ENCODE assay signal across 27 cellular contexts in genomic region chr2:188202777-188203176, GRCh38.
"Had no signal": no experiment of that assay in that cellular context is flagged by ENCODE, and none has a peak within 500 bp of the region (broad histone marks: within the 10 kb centered on the region; RNA-seq: fewer than 3 reads in every experiment).

No MANE protein-coding gene starts in this region.

- H3K36me3 ChIP-seq: brain microvascular endothelial cell, esophagus muscularis mucosa, gastroesophageal sphincter had no signal

- DNase-seq: activated CD4-positive, alpha-beta memory T cell treated with anti-CD3 and anti-CD28 coated beads, Interleukin-2, amount 10 ng/mL, durations not matched to agents 7 days and 5 days; activated CD4-positive, alpha-beta T cell treated with anti-CD3 and anti-CD28 coated beads for 1 hour; activated CD4-positive, alpha-beta T cell treated with anti-CD3 and anti-CD28 coated beads for 4 hours; activated CD4-positive, alpha-beta T cell treated with anti-CD3 and anti-CD28 coated beads, Interleukin-2, amount 10 ng/mL, durations not matched to agents 7 days and 5 days; activated CD4-positive, alpha-beta T cell treated with anti-CD3 and anti-CD28 coated beads, Interleukin-2, amount 50 U/mL, for 4 hours; activated CD8-positive, alpha-beta memory T cell treated with anti-CD3 and anti-CD28 coated beads for 24 hours; activated effector memory CD4-positive, alpha-beta T cell treated with Interleukin-2 at 50 U/mL for 16 hours; activated gamma-delta T cell treated with Interleukin-2 at 50 U/mL for 16 hours; activated naive CD4-positive, alpha-beta T cell treated with anti-CD3 and anti-CD28 coated beads, Interleukin-2, amount 50 U/mL, for 16 hours; activated naive CD4-positive, alpha-beta T cell treated with Interleukin-2 at 50 U/mL for 16 hours; activated T-cell treated with anti-CD3 and anti-CD28 coated beads, Interleukin-2, amount 50 U/mL, for 4 hours; amniotic stem cell; anterior cingulate cortex; brain microvascular endothelial cell; effector CD4-positive, alpha-beta T cell; effector memory CD8-positive, alpha-beta T cell; erythroblast; foreskin keratinocyte; T-helper 1 cell; T-helper 17 cell had no signal

- FAIRE-seq: astrocyte, bronchial epithelial cell had no signal

- H3K27me3 ChIP-seq: brain microvascular endothelial cell, esophagus muscularis mucosa, foreskin keratinocyte, gastroesophageal sphincter had no signal

- H3K4me1 ChIP-seq: esophagus muscularis mucosa, gastroesophageal sphincter had no signal

- H3K27ac ChIP-seq: brain microvascular endothelial cell, coronary artery, esophagus muscularis mucosa, foreskin keratinocyte, gastroesophageal sphincter had no signal

- ATAC-seq: activated T-cell treated with anti-CD3 and anti-CD28 coated beads, Interleukin-2, amount 50 U/mL, for 4 hours; activated T-helper 17 cell treated with anti-CD3 and anti-CD28 coated beads, Interleukin-2, amount 50 U/mL, for 72 hours; effector memory CD8-positive, alpha-beta T cell; foreskin keratinocyte; gastroesophageal sphincter; T-helper 17 cell; WTC11 had no signal

- H3K4me3 ChIP-seq: coronary artery, esophagus muscularis mucosa, gastroesophageal sphincter had no signal

- H3K9me3 ChIP-seq: esophagus muscularis mucosa, gastroesophageal sphincter had no signal
